In the genomic region with DNA sequence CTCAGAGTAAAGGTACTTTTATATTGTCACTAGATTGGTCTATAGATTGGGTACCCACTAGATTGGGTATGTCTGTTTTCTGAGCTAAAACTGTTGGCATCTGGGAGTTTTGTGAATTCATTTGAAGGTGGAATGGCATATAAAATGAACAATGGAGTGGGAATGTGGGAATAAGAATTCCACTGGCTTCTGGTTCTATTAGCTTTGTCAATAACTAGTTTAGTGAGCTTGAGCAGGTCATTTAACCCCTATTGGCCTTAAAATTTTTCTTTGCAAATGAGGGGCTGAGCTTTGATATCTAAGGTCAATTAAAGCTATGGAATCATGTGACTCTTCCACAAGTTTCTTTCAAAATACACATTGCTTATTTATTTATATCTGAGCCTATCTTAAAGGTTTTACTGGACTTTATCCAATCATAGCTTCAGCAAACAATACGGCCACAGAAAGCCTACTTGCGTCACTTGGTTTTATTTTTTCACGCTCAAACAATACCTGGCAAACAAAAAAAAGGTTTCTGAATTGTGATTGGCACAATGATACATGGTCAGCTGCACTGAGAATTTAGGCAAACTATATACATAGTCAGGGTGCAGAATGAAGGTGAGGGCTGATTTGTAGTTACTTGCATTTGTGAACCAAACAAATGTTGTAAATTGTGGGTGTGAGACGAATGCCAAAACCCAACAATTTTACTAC, we compare ENCODE assay signal across 22 cellular contexts.
"Had no signal": no experiment of that assay in that cellular context is flagged by ENCODE, and none has a peak within 500 bp of the region (broad histone marks: within the 10 kb centered on the region; RNA-seq: fewer than 3 reads in every experiment).

No MANE protein-coding gene starts in this region.

- FAIRE-seq: HTR-8/SVneo had no signal

- H3K9ac ChIP-seq: KMS-11, SK-N-SH had no signal

- DNase-seq: IMR-90, Kasumi-1, MM.1S, NCI-H1092 treated with DMSO at 0.1 percent for 48 hours, NCI-H1436, NCI-H187, NCI-H2029, NCI-H2081 treated with DMSO at 0.1 percent for 48 hours, NCI-H2171, NCI-H226, NCI-H446, NCI-H510A, NCI-H524 treated with DMSO at 0.1 percent for 48 hours, NCI-H69, NCI-H774, SK-N-SH, SW 1271 had no signal

- H3K27ac ChIP-seq: HL-60, KMS-11, RWPE1 had no signal

- ATAC-seq: Panc1 had no signal

- H3K4me2 ChIP-seq: KMS-11, SK-N-SH had no signal

- H3K9me3 ChIP-seq: SK-N-SH had no signal
